In the genomic region with DNA sequence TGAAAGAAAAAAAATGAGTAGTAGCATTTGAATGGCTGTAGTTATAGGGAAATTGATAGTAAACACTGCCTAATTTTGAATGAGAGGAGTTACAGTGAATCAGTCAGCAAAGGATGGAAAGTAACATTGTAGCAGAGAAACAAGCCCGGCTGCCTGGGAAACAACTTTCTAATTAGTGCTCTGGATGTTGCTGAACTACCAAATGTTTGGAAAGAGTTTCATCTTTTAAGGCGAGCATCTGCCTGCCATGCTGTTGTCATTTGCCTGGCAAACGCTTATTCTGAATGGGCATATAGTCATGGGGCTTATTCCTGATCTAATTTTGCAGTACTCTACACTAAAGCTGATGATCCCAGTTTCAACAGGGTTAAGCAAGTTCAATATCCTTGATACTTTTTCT, we compare ENCODE assay signal across 22 cellular contexts.
"Had no signal": no experiment of that assay in that cellular context is flagged by ENCODE, and none has a peak within 500 bp of the region (broad histone marks: within the 10 kb centered on the region; RNA-seq: fewer than 3 reads in every experiment).

No MANE protein-coding gene starts in this region.

- ATAC-seq: activated T-cell treated with anti-CD3 and anti-CD28 coated beads, Interleukin-2, amount 50 U/mL, for 4 hours; naive thymus-derived CD4-positive, alpha-beta T cell; T-helper 17 cell had no signal

- H3K4me3 ChIP-seq: breast epithelium, coronary artery, esophagus squamous epithelium, lung, neural progenitor cell, ovary, prostate gland, spleen, upper lobe of right lung had no signal

- H3K4me2 ChIP-seq: neural progenitor cell had no signal

- H3K27ac ChIP-seq: esophagus squamous epithelium, foreskin keratinocyte, neural progenitor cell, ovary, prostate gland, upper lobe of right lung had no signal

- DNase-seq: activated B cell treated with CpG ODN at 0.5 μM for 24 hours; activated CD4-positive, alpha-beta T cell treated with anti-CD3 and anti-CD28 coated beads for 4 hours; activated CD4-positive, alpha-beta T cell treated with anti-CD3 and anti-CD28 coated beads, Interleukin-2, amount 50 U/mL, for 48 hours; activated CD8-positive, alpha-beta memory T cell treated with anti-CD3 and anti-CD28 coated beads, Interleukin-2, amount 50 U/mL, for 48 hours; activated naive CD4-positive, alpha-beta T cell; activated naive CD8-positive, alpha-beta T cell treated with anti-CD3 and anti-CD28 coated beads for 36 hours; activated T-cell treated with anti-CD3 and anti-CD28 coated beads, Interleukin-2, amount 50 U/mL, for 4 hours; esophagus squamous epithelium; kidney; naive thymus-derived CD4-positive, alpha-beta T cell; spleen; stimulated activated CD4-positive, alpha-beta T cell treated with anti-CD3 and anti-CD28 coated beads, Interleukin-4, amount 100 ng/mL, for 1 hour; stimulated activated naive CD4-positive, alpha-beta T cell treated with Interleukin-2 at 50 U/mL for 16 hours; T-helper 17 cell; upper lobe of right lung had no signal

- H3K27me3 ChIP-seq: breast epithelium, esophagus squamous epithelium, foreskin keratinocyte, neural progenitor cell, ovary, spleen, upper lobe of right lung had no signal

- H3K9me3 ChIP-seq: breast epithelium, esophagus squamous epithelium, prostate gland, spleen, upper lobe of right lung had no signal

- H3K36me3 ChIP-seq: breast epithelium, ovary, prostate gland had no signal

- H2AFZ ChIP-seq: neural progenitor cell had no signal

- H3K4me1 ChIP-seq: breast epithelium, esophagus squamous epithelium, foreskin keratinocyte, prostate gland, upper lobe of right lung had no signal
